3 cellular contexts compared by ENCODE assay signal in the genomic region with DNA sequence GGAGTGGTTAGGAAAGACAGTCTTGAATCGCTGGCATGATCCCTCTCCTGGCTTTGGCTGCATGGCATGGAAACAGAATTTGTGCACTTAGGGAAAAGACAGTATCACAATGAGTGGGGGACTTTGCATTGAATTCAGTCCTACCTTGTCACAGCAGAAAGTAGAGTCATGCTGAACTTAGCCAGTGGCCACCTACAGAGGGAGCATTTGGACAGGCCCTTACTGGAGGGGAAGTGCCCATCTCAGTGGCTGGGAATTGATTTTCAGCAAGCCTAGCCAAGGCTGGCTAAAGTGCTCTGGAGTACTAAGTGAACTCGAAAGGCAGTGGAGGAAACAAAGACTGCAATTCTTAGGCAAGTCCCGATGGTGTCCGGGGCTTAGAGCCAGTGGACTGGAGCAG.
TF ChIP-seq lines count a peak whose summit lies in the region.

No MANE protein-coding gene starts in this region.

TF ChIP-seq in SK-N-SH, 30 proteins besides CTCF, POLR2A, EP300 and RAD21:
- TF ChIP-seq POLR2AphosphoS5 (IDR thresholded peaks at IDR 0.05; ENCODE audit: low read depth, low read length) (no peak), TAF1 (IDR thresholded peaks at IDR 0.05; ENCODE audit: borderline replicate concordance, low read depth, low read length) (no peak), FOXJ3 (CRISPR knock-in tag; IDR thresholded peaks at IDR 0.05) (no peak), RCOR1 (IDR thresholded peaks at IDR 0.05; ENCODE audit: low read length) (no peak), EZH2phosphoT487 (IDR thresholded peaks at IDR 0.05; ENCODE audit: borderline replicate concordance, low read depth) (no peak), TEAD4 (IDR thresholded peaks at IDR 0.05; ENCODE audit: borderline replicate concordance, insufficient read depth) (no peak), MEF2A (IDR thresholded peaks at IDR 0.05; ENCODE audit: borderline replicate concordance, low read depth) (no peak), RXRA (IDR thresholded peaks at IDR 0.05; ENCODE audit: borderline replicate concordance, low read depth) (no peak), NFIC (IDR thresholded peaks at IDR 0.05; ENCODE audit: borderline replicate concordance) (no peak), MXI1 (IDR thresholded peaks at IDR 0.05; ENCODE audit: low read depth, low read length) (no peak), SIN3A (IDR thresholded peaks at IDR 0.05; ENCODE audit: borderline replicate concordance, low read depth, low read length) (no peak), JUND (IDR thresholded peaks at IDR 0.05) (no peak)
- TF ChIP-seq, protein P1, sequence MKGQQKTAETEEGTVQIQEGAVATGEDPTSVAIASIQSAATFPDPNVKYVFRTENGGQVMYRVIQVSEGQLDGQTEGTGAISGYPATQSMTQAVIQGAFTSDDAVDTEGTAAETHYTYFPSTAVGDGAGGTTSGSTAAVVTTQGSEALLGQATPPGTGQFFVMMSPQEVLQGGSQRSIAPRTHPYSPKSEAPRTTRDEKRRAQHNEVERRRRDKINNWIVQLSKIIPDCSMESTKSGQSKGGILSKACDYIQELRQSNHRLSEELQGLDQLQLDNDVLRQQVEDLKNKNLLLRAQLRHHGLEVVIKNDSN (IDR thresholded peaks at IDR 0.05; ENCODE audit: borderline replicate concordance, low read depth) = no peak
- TF ChIP-seq, protein P2, sequence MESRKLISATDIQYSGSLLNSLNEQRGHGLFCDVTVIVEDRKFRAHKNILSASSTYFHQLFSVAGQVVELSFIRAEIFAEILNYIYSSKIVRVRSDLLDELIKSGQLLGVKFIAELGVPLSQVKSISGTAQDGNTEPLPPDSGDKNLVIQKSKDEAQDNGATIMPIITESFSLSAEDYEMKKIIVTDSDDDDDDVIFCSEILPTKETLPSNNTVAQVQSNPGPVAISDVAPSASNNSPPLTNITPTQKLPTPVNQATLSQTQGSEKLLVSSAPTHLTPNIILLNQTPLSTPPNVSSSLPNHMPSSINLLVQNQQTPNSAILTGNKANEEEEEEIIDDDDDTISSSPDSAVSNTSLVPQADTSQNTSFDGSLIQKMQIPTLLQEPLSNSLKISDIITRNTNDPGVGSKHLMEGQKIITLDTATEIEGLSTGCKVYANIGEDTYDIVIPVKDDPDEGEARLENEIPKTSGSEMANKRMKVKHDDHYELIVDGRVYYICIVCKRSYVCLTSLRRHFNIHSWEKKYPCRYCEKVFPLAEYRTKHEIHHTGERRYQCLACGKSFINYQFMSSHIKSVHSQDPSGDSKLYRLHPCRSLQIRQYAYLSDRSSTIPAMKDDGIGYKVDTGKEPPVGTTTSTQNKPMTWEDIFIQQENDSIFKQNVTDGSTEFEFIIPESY (IDR thresholded peaks at IDR 0.05; ENCODE audit: borderline replicate concordance, low read depth) = no peak
TF ChIP-seq in SK-N-SH: peak in this region for 0.

TF ChIP-seq in SK-N-SH treated with all-trans-retinoic acid at 6 μM for 48 hours, 23 proteins besides CTCF, POLR2A, EP300 and RAD21:
- no peak for TF ChIP-seq ZC3H10 (CRISPR knock-in tag; IDR thresholded peaks at IDR 0.05)
- no peak for TF ChIP-seq TOX (CRISPR knock-in tag; IDR thresholded peaks at IDR 0.05; ENCODE audit: borderline replicate concordance)
- no peak for TF ChIP-seq ARNTL (CRISPR knock-in tag; IDR thresholded peaks at IDR 0.05; ENCODE audit: borderline replicate concordance, low read depth)
- no peak for TF ChIP-seq ZNF70 (CRISPR knock-in tag; IDR thresholded peaks at IDR 0.05)
TF ChIP-seq in SK-N-SH treated with all-trans-retinoic acid at 6 μM for 48 hours: peak in this region for 0.

TF ChIP-seq in H1, 55 proteins besides CTCF, POLR2A, EP300 and RAD21:
- no peak for TF ChIP-seq CHD2 (IDR thresholded peaks at IDR 0.05; ENCODE audit: low read length)
- TF ChIP-seq RXRA (IDR thresholded peaks at IDR 0.05; ENCODE audit: insufficient read depth, low read depth, low read length) = no peak
- TF ChIP-seq BACH1 (IDR thresholded peaks at IDR 0.05; ENCODE audit: low read length) = no peak
- TF ChIP-seq CEBPB (IDR thresholded peaks at IDR 0.05; ENCODE audit: low read depth, low read length) = no peak
- no peak for TF ChIP-seq HDAC2 (IDR thresholded peaks at IDR 0.05; ENCODE audit: borderline replicate concordance in 1 of 2, low read depth in 2 of 2, low read length in 2 of 2)
- TF ChIP-seq, protein P3, sequence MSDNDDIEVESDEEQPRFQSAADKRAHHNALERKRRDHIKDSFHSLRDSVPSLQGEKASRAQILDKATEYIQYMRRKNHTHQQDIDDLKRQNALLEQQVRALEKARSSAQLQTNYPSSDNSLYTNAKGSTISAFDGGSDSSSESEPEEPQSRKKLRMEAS (IDR thresholded peaks at IDR 0.05) = no peak
- no peak for TF ChIP-seq YY1 (IDR thresholded peaks at IDR 0.05; ENCODE audit: low read depth, low read length)
- TF ChIP-seq SAP30 (IDR thresholded peaks at IDR 0.05; ENCODE audit: insufficient read depth, insufficient replicate concordance, low read length) = no peak
- TF ChIP-seq SRF (IDR thresholded peaks at IDR 0.05; ENCODE audit: low read depth, low read length) = no peak
- no peak for TF ChIP-seq FOSL1 (IDR thresholded peaks at IDR 0.05; ENCODE audit: insufficient read depth, low read depth, low read length)
- no peak for TF ChIP-seq EGR1 (IDR thresholded peaks at IDR 0.05; ENCODE audit: borderline replicate concordance, low read depth, low read length)
- no peak for TF ChIP-seq CTBP2 (IDR thresholded peaks at IDR 0.05; ENCODE audit: borderline replicate concordance, insufficient read depth, insufficient read length, low read length)
- TF ChIP-seq KDM5A (IDR thresholded peaks at IDR 0.05; ENCODE audit: low read length) = no peak
- no peak for TF ChIP-seq CBX8 (IDR thresholded peaks at IDR 0.05; ENCODE audit: borderline replicate concordance, low read depth, low read length)
- no peak for TF ChIP-seq SP1 (IDR thresholded peaks at IDR 0.05; ENCODE audit: low read depth, low read length)
TF ChIP-seq in H1: peak in this region for 0.
